8 cellular contexts compared by ENCODE assay signal in genomic region chr20:33811763-33812672, GRCh38. TPM values are rescaled to one million over a fixed set of nuclear protein-coding genes. Genes with fewer than 3 reads are reported as not detected.
A peak's percentile ranks its signal among the peaks of the same experiment; 100 is the strongest.
DNase-seq lines count a peak whose midpoint lies in the region; ATAC-seq, FAIRE-seq and TF ChIP-seq lines count a peak whose summit lies in the region.

No MANE protein-coding gene starts in this region.

- H3K27me3 ChIP-seq in SJCRH30 (no peaks in the 10 kb centered on the region), astrocyte (ENCODE audit: insufficient read depth, low read length) (no peaks in the 10 kb centered on the region), iPS DF 6.9 (ENCODE audit: control insufficient read depth, insufficient read depth, low read length) (no peaks in the 10 kb centered on the region)

- DNase-seq in SJCRH30 (peak; percentile 47 to 60), astrocyte (ENCODE audit: low read depth) (peak; percentile 75), iPS DF 6.9 (ENCODE audit: low read depth, low spot score) (no peak), skeletal muscle cell (ENCODE audit: low read depth) (peak; percentile 52), NCI-H446 treated with DMSO at 0.1 percent for 48 hours (lab: John Stamatoyannopoulos, UW) (no peak), NCI-H1105 treated with DMSO at 0.1 percent for 48 hours (lab: John Stamatoyannopoulos, UW) (no peak)

- H3K36me3 ChIP-seq in ES-I3 (ENCODE audit: insufficient read depth, low read length) (no peaks in the 10 kb centered on the region), SJCRH30 (no peaks in the 10 kb centered on the region; the same call in 1 of the 2 replicates), astrocyte (ENCODE audit: insufficient read depth, low read length) (peaks cover 5% of the 10 kb centered on the region), iPS DF 6.9 (ENCODE audit: control insufficient read depth, insufficient read depth, low read length) (no peaks in the 10 kb centered on the region)

- peak overlapping the region; percentile 61 for H2AFZ ChIP-seq in astrocyte (ENCODE audit: low read depth, low read length)

- no peak for TF ChIP-seq CTCF in astrocyte (IDR thresholded peaks at IDR 0.05; ENCODE audit: insufficient read depth, low read depth, low read length)

- FAIRE-seq in astrocyte (lab: Jason Lieb, UNC): no peak

- H3K36me3 Mint-ChIP-seq in astrocyte (ENCODE audit: low read depth, unreplicated experiment): peaks cover 3% of the 10 kb centered on the region

- no CpG with 5 or more reads among the region's 25 CpGs for WGBS in iPS DF 6.9 (ENCODE audit: insufficient coverage, insufficient read length)

- H3K9me3 ChIP-seq in ES-I3 (ENCODE audit: control insufficient read depth, insufficient read depth, low read length) (no peaks in the 10 kb centered on the region), SJCRH30 (replicated peaks) (no peaks in the 10 kb centered on the region), astrocyte (ENCODE audit: insufficient read depth, low read depth, low read length) (no peaks in the 10 kb centered on the region), iPS DF 6.9 (ENCODE audit: control insufficient read depth, insufficient read depth, low read length) (no peaks in the 10 kb centered on the region)

- ATAC-seq in HG02943 (IDR thresholded peaks at IDR 0.05; ENCODE audit: low read depth, unreplicated experiment): peak; percentile 6

- H3K27ac ChIP-seq in SJCRH30 (peak overlapping the region; percentile 41), astrocyte (ENCODE audit: low read depth, low read length) (peak overlapping the region; percentile 99), iPS DF 6.9 (ENCODE audit: low read length) (no peak overlapping the region)

- peak overlapping the region; percentile 100 for H3K4me2 ChIP-seq in astrocyte (ENCODE audit: low read length)

- H3K4me3 ChIP-seq in SJCRH30 (peak overlapping the region; percentile 77), astrocyte (ENCODE audit: insufficient read depth, low read depth, low read length) (peak overlapping the region; percentile 99), iPS DF 6.9 (ENCODE audit: low read length) (peak overlapping the region; percentile 75), skeletal muscle cell (ENCODE audit: low read depth, low read length) (peak overlapping the region; percentile 94)

- H3K4me3 Mint-ChIP-seq in astrocyte (ENCODE audit: unreplicated experiment): peak overlapping the region; percentile 99

- no peaks in the 10 kb centered on the region for H3K27me3 Mint-ChIP-seq in astrocyte (ENCODE audit: low read depth, unreplicated experiment)

- H3K4me1 ChIP-seq in ES-I3 (ENCODE audit: insufficient read depth, low read length) (peaks cover 9% of the 10 kb centered on the region), SJCRH30 (peaks cover 4% of the 10 kb centered on the region; the same call in 1 of the 2 replicates), astrocyte (ENCODE audit: insufficient read depth, low read length) (peaks cover 19% of the 10 kb centered on the region), iPS DF 6.9 (ENCODE audit: control insufficient read depth, insufficient read depth, low read length) (no peaks in the 10 kb centered on the region)

- no peaks in the 10 kb centered on the region for H3K9me3 Mint-ChIP-seq in astrocyte (ENCODE audit: unreplicated experiment)

- peaks cover 17% of the 10 kb centered on the region for H3K4me1 Mint-ChIP-seq in astrocyte (ENCODE audit: low read depth, unreplicated experiment)

- H3K79me2 ChIP-seq in astrocyte (ENCODE audit: insufficient read depth, low read length): peaks cover 57% of the 10 kb centered on the region

- H3K9ac ChIP-seq in ES-I3 (ENCODE audit: low read depth, low read length) (peak overlapping the region; percentile 97), astrocyte (ENCODE audit: low read length) (peak overlapping the region; percentile 100)

- peaks cover 55% of the 10 kb centered on the region for H4K20me1 ChIP-seq in astrocyte (ENCODE audit: insufficient read depth, low read length)

- peak overlapping the region; percentile 83 for H3K27ac Mint-ChIP-seq in astrocyte (ENCODE audit: unreplicated experiment)

RNA-seq across cellular contexts. Expression of gene CHMP4B, which starts 0.9 kb away (rescaled TPM):
- total RNA-seq in SJCRH30 (2014; rRNA removed; shearing (Covaris generic)): 45.0 and 51.9 TPM in 2 replicates
- 85.0 and 90.6 TPM in 2 replicates for total RNA-seq in astrocyte

Comparison
In these comparisons a context has a peak if more than half of its experiments do, and no peak if none do; other contexts are left out.
1. DNase-seq: peak in SJCRH30 (2 of 2), astrocyte (single experiment) and skeletal muscle cell (single experiment); none in iPS DF 6.9 (single experiment), NCI-H446 treated with DMSO at 0.1 percent for 48 hours (single experiment) and NCI-H1105 treated with DMSO at 0.1 percent for 48 hours (single experiment).
2. Peak in every context shown above with its lines, with median percentiles within 50 percentile points of each other: H3K4me3 ChIP-seq.